Comparison of ENCODE assay signal across 14 cellular contexts in genomic region chr10:32333849-32334248, GRCh38. TPM values are rescaled to one million over a fixed set of nuclear protein-coding genes. Genes with fewer than 3 reads are reported as not detected.
DNase-seq lines count a peak whose midpoint lies in the region; ATAC-seq and TF ChIP-seq lines count a peak whose summit lies in the region.
"Had no signal": no experiment of that assay in that cellular context is flagged by ENCODE, and none has a peak within 500 bp of the region (broad histone marks: within the 10 kb centered on the region; RNA-seq: fewer than 3 reads in every experiment).

No MANE protein-coding gene starts in this region.

- intact Hi-C loops in left cardiac atrium (cut with DNase I) = no loop called here
- intact Hi-C loops in vagina (cut with DNase I) = no loop called here

- H3K9me3 ChIP-seq in hepatocyte (ENCODE audit: low read depth) = no peaks in the 10 kb centered on the region
- no peaks in the 10 kb centered on the region for H3K9me3 ChIP-seq in thymus (ENCODE audit: control insufficient read depth)
- no peaks in the 10 kb centered on the region for H3K9me3 ChIP-seq in vagina
- H3K9me3 ChIP-seq: upper lobe of right lung had no signal

- H3K27ac Mint-ChIP-seq in activated naive CD4-positive, alpha-beta T cell treated with anti-CD3 and anti-CD28 coated beads, Interleukin-2, amount 50 U/mL, for 24 hours = peak overlapping the region; percentile 98
- H3K27ac Mint-ChIP-seq in WTC11 = peak overlapping the region; percentile 54; the same call in 1 of the 2 replicates

- H3K27ac ChIP-seq in hepatocyte (peak overlapping the region; percentile 57), thymus (ENCODE audit: low read depth) (peak overlapping the region; percentile 47), vagina (no peak overlapping the region)
- H3K27ac ChIP-seq: parathyroid adenoma, upper lobe of right lung had no signal

- WGBS in hepatocyte (ENCODE audit: low lambda C conversion rate, missing lambda C conversion rate) = 80% methylated on average over 3 of the region's 3 CpGs
- WGBS in thymus = 93% methylated on average over 3 of the region's 3 CpGs

- H3K36me3 Mint-ChIP-seq in activated naive CD4-positive, alpha-beta T cell treated with anti-CD3 and anti-CD28 coated beads, Interleukin-2, amount 50 U/mL, for 24 hours = peaks cover 25% of the 10 kb centered on the region
- H3K36me3 Mint-ChIP-seq in WTC11 = no peaks in the 10 kb centered on the region

- H3K4me1 Mint-ChIP-seq in activated naive CD4-positive, alpha-beta T cell treated with anti-CD3 and anti-CD28 coated beads, Interleukin-2, amount 50 U/mL, for 24 hours = peaks cover 97% of the 10 kb centered on the region
- peaks cover 76% of the 10 kb centered on the region for H3K4me1 Mint-ChIP-seq in WTC11

- no peaks in the 10 kb centered on the region for H3K9me3 Mint-ChIP-seq in activated naive CD4-positive, alpha-beta T cell treated with anti-CD3 and anti-CD28 coated beads, Interleukin-2, amount 50 U/mL, for 24 hours
- no peaks in the 10 kb centered on the region for H3K9me3 Mint-ChIP-seq in WTC11

- peaks cover 99% of the 10 kb centered on the region for H3K79me2 ChIP-seq in hepatocyte

- no peak overlapping the region for H2AFZ ChIP-seq in hepatocyte
- H2AFZ ChIP-seq: parathyroid adenoma had no signal

- H4K20me1 ChIP-seq in hepatocyte (ENCODE audit: insufficient read depth, poor library complexity, severe bottlenecking) = peaks cover 98% of the 10 kb centered on the region

- no peak overlapping the region for H3K4me3 ChIP-seq in hepatocyte
- H3K4me3 ChIP-seq in thymus (ENCODE audit: low read length) = no peak overlapping the region
- H3K4me3 ChIP-seq in vagina = no peak overlapping the region
- H3K4me3 ChIP-seq: upper lobe of right lung had no signal

- H3K36me3 ChIP-seq in hepatocyte (replicated peaks; ENCODE audit: insufficient read depth, low read depth) (no peaks in the 10 kb centered on the region), thymus (ENCODE audit: control insufficient read depth, insufficient read depth) (peaks cover 4% of the 10 kb centered on the region), vagina (no peaks in the 10 kb centered on the region)

- peaks cover 35% of the 10 kb centered on the region for H3K4me1 ChIP-seq in hepatocyte (ENCODE audit: insufficient read depth)
- peaks cover 17% of the 10 kb centered on the region for H3K4me1 ChIP-seq in thymus (ENCODE audit: control insufficient read depth, insufficient read depth, low read length)
- peaks cover 100% of the 10 kb centered on the region for H3K4me1 ChIP-seq in vagina

- DNase-seq in activated naive CD4-positive, alpha-beta T cell treated with anti-CD3 and anti-CD28 coated beads, Interleukin-2, amount 50 U/mL, for 16 hours = no peak
- DNase-seq in WTC11 (ENCODE audit: low spot score) = no peak
- DNase-seq in hepatocyte (ENCODE audit: low spot score) = no peak
- no peak for DNase-seq in left cardiac atrium
- DNase-seq in vagina (ENCODE audit: extremely low spot score in 2 of 2) = no peak
- DNase-seq: EL; NCI-H2081 treated with DMSO at 0.1 percent for 48 hours; RPMI8226; stimulated activated CD4-positive, alpha-beta T cell treated with anti-CD3 and anti-CD28 coated beads, Interleukin-12 subunit alpha, Interleukin-12 subunit beta, amount 100 ng/mL, for 4 hours; upper lobe of right lung had no signal

- TF ChIP-seq POLR2A in vagina (IDR thresholded peaks at IDR 0.05) = no peak

- POLR2A ChIA-PET in WTC11 (lab: Charles Lee) = no interaction called here

- H3K4me2 ChIP-seq in hepatocyte = no peak overlapping the region

- ATAC-seq in WTC11 (no peak), left cardiac atrium (no peak), GM18861 (IDR thresholded peaks at IDR 0.05; ENCODE audit: unreplicated experiment) (no peak)
- ATAC-seq: upper lobe of right lung had no signal

- TF ChIP-seq CTCF in WTC11 (IDR thresholded peaks at IDR 0.05) (no peak), hepatocyte (IDR thresholded peaks at IDR 0.05; ENCODE audit: poor library complexity) (no peak), vagina (IDR thresholded peaks at IDR 0.05) (no peak)

- H3K9me2 ChIP-seq in hepatocyte (replicated peaks; ENCODE audit: insufficient read depth) = no peaks in the 10 kb centered on the region

- H3K27me3 ChIP-seq in hepatocyte (no peaks in the 10 kb centered on the region), thymus (ENCODE audit: control insufficient read depth, insufficient read depth) (no peaks in the 10 kb centered on the region), vagina (no peaks in the 10 kb centered on the region)
- H3K27me3 ChIP-seq: upper lobe of right lung had no signal

- no peaks in the 10 kb centered on the region for H3K27me3 Mint-ChIP-seq in activated naive CD4-positive, alpha-beta T cell treated with anti-CD3 and anti-CD28 coated beads, Interleukin-2, amount 50 U/mL, for 24 hours
- no peaks in the 10 kb centered on the region for H3K27me3 Mint-ChIP-seq in WTC11 (ENCODE audit: low read depth)

- H3K4me3 Mint-ChIP-seq in activated naive CD4-positive, alpha-beta T cell treated with anti-CD3 and anti-CD28 coated beads, Interleukin-2, amount 50 U/mL, for 24 hours = peak overlapping the region; percentile 51
- H3K4me3 Mint-ChIP-seq in WTC11 = no peak overlapping the region

- CTCF ChIA-PET in WTC11 (lab: Charles Lee) = interaction anchor here (1.8 kb wide), 1 partner anchor 12 kb away, joined by 7 read pairs; no protein-coding TSS in a partner anchor

TF ChIP-seq in WTC11, 78 proteins besides CTCF, POLR2A, EP300 and RAD21:
- TF ChIP-seq SP1 (CRISPR knock-in tag; conservative IDR thresholded peaks at IDR 0.05) = no peak
- no peak for TF ChIP-seq RELA (CRISPR knock-in tag; IDR thresholded peaks at IDR 0.05; ENCODE audit: borderline replicate concordance)
TF ChIP-seq in WTC11: peak in this region for 0.

RNA-seq across cellular contexts. Expression of gene EPC1, which starts 13.1 kb away (rescaled TPM):
- total RNA-seq in WTC11 (2021) (22.2 to 23.1 TPM (median 22.5 TPM) in 3 replicates), hepatocyte (31.4 and 36.3 TPM in 2 replicates), left cardiac atrium (10 to 100 TPM; 21.0 to 23.0 TPM), vagina (54.5 TPM)
- polyA plus RNA-seq in hepatocyte (19.4 and 19.8 TPM in 2 replicates), thymus (35.2 TPM)
